ENCODE assay signal across 23 cellular contexts in genomic region chr13:111488466-111489132, GRCh38.
DNase-seq lines count a peak whose midpoint lies in the region; TF ChIP-seq lines count a peak whose summit lies in the region.
"Had no signal": no experiment of that assay in that cellular context is flagged by ENCODE, and none has a peak within 500 bp of the region (broad histone marks: within the 10 kb centered on the region; RNA-seq: fewer than 3 reads in every experiment).

No MANE protein-coding gene starts in this region.

- peaks cover 23% of the 10 kb centered on the region for H3K9me3 Mint-ChIP-seq in osteocyte (ENCODE audit: unreplicated experiment)

- H3K36me3 Mint-ChIP-seq in osteocyte (ENCODE audit: unreplicated experiment): no peaks in the 10 kb centered on the region
- H3K36me3 Mint-ChIP-seq: CD14-positive monocyte; CD8-positive, alpha-beta memory T cell had no signal

- no peak overlapping the region for H3K27ac Mint-ChIP-seq in osteocyte (ENCODE audit: unreplicated experiment)
- H3K27ac Mint-ChIP-seq: CD14-positive monocyte; CD8-positive, alpha-beta memory T cell had no signal

- no peak for TF ChIP-seq CTCF in osteocyte (IDR thresholded peaks at IDR 0.05)

- DNase-seq in activated CD8-positive, alpha-beta memory T cell treated with anti-CD3 and anti-CD28 coated beads, Interleukin-2, amount 50 U/mL, for 4 hours: peak; percentile 7
- DNase-seq in activated CD8-positive, alpha-beta memory T cell treated with anti-CD3 and anti-CD28 coated beads for 24 hours: no peak
- DNase-seq in osteocyte (ENCODE audit: extremely low spot score, unreplicated experiment): peak; percentile 75
- peak; percentile 15 for DNase-seq in ureter (ENCODE audit: low spot score)
- no peak for DNase-seq in NCI-H2029 treated with DMSO at 0.1 percent for 48 hours (lab: John Stamatoyannopoulos, UW)
- no peak for DNase-seq in central memory CD4-positive, alpha-beta T cell
- DNase-seq in activated CD4-positive, CD25-positive, alpha-beta regulatory T cell (lab: John Stamatoyannopoulos, UW): no peak
- DNase-seq: BE2C; CD8-positive, alpha-beta memory T cell; DMS79 treated with DMSO at 0.1 percent for 48 hours; GF-D8; NCI-H1048; NCI-H1417; NCI-H1694; NCI-H2081; NCI-H226; NCI-H510A; NCI-H69; RPMI8226; SHP77 treated with DMSO at 0.1 percent for 48 hours had no signal

- no peaks in the 10 kb centered on the region for H3K4me1 Mint-ChIP-seq in osteocyte (ENCODE audit: unreplicated experiment)
- H3K4me1 Mint-ChIP-seq: CD14-positive monocyte; CD8-positive, alpha-beta memory T cell had no signal

- no peaks in the 10 kb centered on the region for H3K27me3 Mint-ChIP-seq in osteocyte (ENCODE audit: unreplicated experiment)

- H3K27ac ChIP-seq in layer of hippocampus (ENCODE audit: low read depth, low read length): peak overlapping the region; percentile 12
- H3K27ac ChIP-seq: 22Rv1 had no signal

- H3K4me3 Mint-ChIP-seq in osteocyte (ENCODE audit: unreplicated experiment): no peak overlapping the region
- H3K4me3 Mint-ChIP-seq: CD14-positive monocyte; CD8-positive, alpha-beta memory T cell had no signal

- H3K27me3 ChIP-seq in layer of hippocampus (ENCODE audit: control insufficient read depth, insufficient read depth, low read length): no peaks in the 10 kb centered on the region

Comparison
In these comparisons a context has a peak if more than half of its experiments do, and no peak if none do; other contexts are left out.
1. DNase-seq: peak in activated CD8-positive, alpha-beta memory T cell treated with anti-CD3 and anti-CD28 coated beads, Interleukin-2, amount 50 U/mL, for 4 hours (single experiment), osteocyte (single experiment) and ureter (single experiment); none in activated CD8-positive, alpha-beta memory T cell treated with anti-CD3 and anti-CD28 coated beads for 24 hours (single experiment), NCI-H2029 treated with DMSO at 0.1 percent for 48 hours (single experiment), central memory CD4-positive, alpha-beta T cell (single experiment) and activated CD4-positive, CD25-positive, alpha-beta regulatory T cell (0 of 4).